In genomic region chr4:147863808-147864472, GRCh38 we compare ENCODE assay signal across 21 cellular contexts.
A peak's percentile ranks its signal among the peaks of the same experiment; 100 is the strongest.
DNase-seq lines count a peak whose midpoint lies in the region; ATAC-seq, FAIRE-seq and TF ChIP-seq lines count a peak whose summit lies in the region.
"Had no signal": no experiment of that assay in that cellular context is flagged by ENCODE, and none has a peak within 500 bp of the region (broad histone marks: within the 10 kb centered on the region; RNA-seq: fewer than 3 reads in every experiment).

No MANE protein-coding gene starts in this region.

- no peak overlapping the region for H3K4me3 ChIP-seq in GM23338
- H3K4me3 ChIP-seq in H1 (ENCODE audit: extremely low read depth in 1 of 4, insufficient read depth in 2 of 4, low read depth in 3 of 4, low read length in 4 of 4) = no peak overlapping the region
- no peak overlapping the region for H3K4me3 ChIP-seq in right cardiac atrium (ENCODE audit: low read length)
- H3K4me3 ChIP-seq: PC-9 had no signal

- H3K4me2 ChIP-seq in GM23338 = peak overlapping the region; percentile 56; the same call in 1 of the 2 replicates
- no peak overlapping the region for H3K4me2 ChIP-seq in H1 (ENCODE audit: insufficient read depth in 1 of 2, low read depth in 2 of 2, low read length in 2 of 2)
- H3K4me2 ChIP-seq: PC-9 had no signal

- no peaks in the 10 kb centered on the region for H3F3A ChIP-seq in GM23338 (replicated peaks; ENCODE audit: low read depth)

- H2BK5ac ChIP-seq in H1 (ENCODE audit: low read depth, low read length) = no peak overlapping the region

- POLR2A ChIA-PET in H1 (lab: Charles Lee; ENCODE audit: partially characterized antibody) = interaction anchor here (2.1 kb wide), 1 partner anchor 180 kb away, joined by 5 read pairs; the partner anchor contains the start of gene PRMT9
- POLR2A ChIA-PET in activated CD4-positive, alpha-beta memory T cell treated with anti-CD3 and anti-CD28 coated beads for 36 hours (lab: Charles Lee) = no interaction called here

- TF ChIP-seq POLR2A in H1 (IDR thresholded peaks at IDR 0.05; ENCODE audit: control extremely low read depth in 1 of 2, low read depth in 2 of 2, low read length in 2 of 2) = no peak

- TF ChIP-seq RAD21 in H1 (IDR thresholded peaks at IDR 0.05 in 1 of 2, conservative IDR thresholded peaks at IDR 0.05 in 1 of 2; ENCODE audit: low read depth in 2 of 2, low read length in 2 of 2) = no peak

- no peak overlapping the region for H4K5ac ChIP-seq in H1 (ENCODE audit: insufficient read length, low read depth, low read length)

- H3K79me2 ChIP-seq in GM23338 (replicated peaks; ENCODE audit: insufficient read depth) (no peaks in the 10 kb centered on the region), H1 (ENCODE audit: control insufficient read depth in 1 of 2, insufficient read depth in 2 of 2, low read length in 2 of 2) (no peaks in the 10 kb centered on the region)

- H4K20me1 ChIP-seq in GM23338 (replicated peaks; ENCODE audit: insufficient read depth) (no peaks in the 10 kb centered on the region), H1 (replicated peaks in 1 of 2; ENCODE audit: control insufficient read depth in 1 of 2, insufficient read depth in 2 of 2, low read length in 2 of 2) (peaks cover 0 to 1% of the 10 kb centered on the region in 2 experiments)

- no peak overlapping the region for H2BK15ac ChIP-seq in H1 (ENCODE audit: low read length)

- H4K91ac ChIP-seq in H1 (replicated peaks; ENCODE audit: insufficient read length, low read length) = no peak overlapping the region

- H3K23ac ChIP-seq in H1 (ENCODE audit: insufficient read length) = no peak overlapping the region

- ATAC-seq in GM23338 (no peak), right cardiac atrium (peak in 1 of 2 donors; percentile 20)

- H3K9me3 Mint-ChIP-seq in GM23338 = peaks cover 6% of the 10 kb centered on the region
- H3K9me3 Mint-ChIP-seq in activated CD4-positive, alpha-beta memory T cell treated with anti-CD3 and anti-CD28 coated beads for 36 hours = no peaks in the 10 kb centered on the region
- H3K9me3 Mint-ChIP-seq: brain had no signal

- H3K4me1 ChIP-seq in GM23338 (ENCODE audit: insufficient read depth) = peaks cover 28% of the 10 kb centered on the region
- peaks cover 2 to 19% (median 10%) of the 10 kb centered on the region in 4 experiments; a peak in 6 of 7 replicates for H3K4me1 ChIP-seq in H1 (replicated peaks in 1 of 4; ENCODE audit: control insufficient read depth in 3 of 4, insufficient read depth in 4 of 4, low read length in 3 of 4)
- peaks cover 3% of the 10 kb centered on the region for H3K4me1 ChIP-seq in right cardiac atrium (ENCODE audit: control insufficient read depth, insufficient read depth, low read length)
- H3K4me1 ChIP-seq: Caco-2 had no signal

- no peaks in the 10 kb centered on the region for H3K9me3 ChIP-seq in H1 (ENCODE audit: insufficient read depth in 2 of 2, low read depth in 1 of 2, low read length in 1 of 2)
- H3K9me3 ChIP-seq in right cardiac atrium (ENCODE audit: control insufficient read depth, low read length) = no peaks in the 10 kb centered on the region
- H3K9me3 ChIP-seq: Caco-2 had no signal

- no peak overlapping the region for H3K4ac ChIP-seq in H1 (replicated peaks; ENCODE audit: insufficient read length, low read depth, low read length)

- H3K27me3 ChIP-seq in GM23338 (ENCODE audit: insufficient read depth) (no peaks in the 10 kb centered on the region), H1 (replicated peaks in 1 of 4; ENCODE audit: control insufficient read depth in 3 of 4, extremely low read depth in 1 of 4, insufficient read depth in 3 of 4, low read length in 3 of 4) (no peaks in the 10 kb centered on the region), right cardiac atrium (ENCODE audit: control insufficient read depth, insufficient read depth) (no peaks in the 10 kb centered on the region)

- peaks cover 41% of the 10 kb centered on the region for H3K4me1 Mint-ChIP-seq in GM23338
- peaks cover 7% of the 10 kb centered on the region for H3K4me1 Mint-ChIP-seq in activated CD4-positive, alpha-beta memory T cell treated with anti-CD3 and anti-CD28 coated beads for 36 hours (ENCODE audit: low read depth)

- DNase-seq in GM23338 (ENCODE audit: low spot score) (no peak), H1 (ENCODE audit: low read depth in 1 of 2, low spot score in 2 of 2) (no peak), right cardiac atrium (peak in 2 of 3 donors; percentile 15 to 59), stromal cell of bone marrow (ENCODE audit: low read depth) (peak; percentile 28), COLO829 (ENCODE audit: low spot score) (no peak), posterior vena cava (ENCODE audit: low spot score) (no peak), NCI-H748 treated with DMSO at 0.1 percent for 48 hours (lab: John Stamatoyannopoulos, UW) (no peak)
- no peak for DNase-seq in activated CD4-positive, alpha-beta memory T cell treated with anti-CD3 and anti-CD28 coated beads for 36 hours
- DNase-seq: activated effector memory CD4-positive, alpha-beta T cell treated with anti-CD3 and anti-CD28 coated beads, Interleukin-2, amount 50 U/mL, for 16 hours; effector CD4-positive, alpha-beta T cell; GF-D8; Karpas-422; NCI-H1436 treated with DMSO at 0.1 percent for 48 hours; NCI-H510A; occipital lobe; PC-9; stimulated activated CD4-positive, alpha-beta T cell treated with anti-CD3 and anti-CD28 coated beads, Interleukin-12 subunit alpha, Interleukin-12 subunit beta, amount 100 ng/mL, for 4 hours; SW 1271; WERI-Rb-1 had no signal

- TF ChIP-seq CTCF in GM23338 (conservative IDR thresholded peaks at IDR 0.05; ENCODE audit: low read depth in 2 of 2) (no peak), H1 (IDR thresholded peaks at IDR 0.05; ENCODE audit: control extremely low read depth in 1 of 3, insufficient read depth in 1 of 3, low read depth in 1 of 3, low read length in 3 of 3) (no peak)

- H3K14ac ChIP-seq in H1 (ENCODE audit: insufficient read length) = no peak overlapping the region

- no peak overlapping the region for H3K9ac ChIP-seq in H1 (replicated peaks in 1 of 4; ENCODE audit: extremely low read depth in 1 of 4, low read depth in 3 of 4, low read length in 3 of 4)

- H4K8ac ChIP-seq in H1 (ENCODE audit: extremely low read depth, insufficient read depth, low read length) = no peak overlapping the region

- no peak overlapping the region for H2AK5ac ChIP-seq in H1 (ENCODE audit: low read depth, low read length)

- FAIRE-seq in H1 (lab: Jason Lieb, UNC) = no peak

- H3K79me1 ChIP-seq in H1 (ENCODE audit: low read depth, low read length) = no peaks in the 10 kb centered on the region

- H2BK12ac ChIP-seq in H1 (ENCODE audit: low read depth, low read length) = no peak overlapping the region

- H3K27ac ChIP-seq in GM23338 (ENCODE audit: low read depth) (no peak overlapping the region), H1 (ENCODE audit: low read depth, low read length) (no peak overlapping the region), right cardiac atrium (ENCODE audit: low read length) (no peak overlapping the region)
- H3K27ac ChIP-seq: PC-9, WERI-Rb-1 had no signal

- H3K36me3 ChIP-seq in GM23338 (ENCODE audit: insufficient read depth) (no peaks in the 10 kb centered on the region), H1 (ENCODE audit: control insufficient read depth in 2 of 4, insufficient read depth in 4 of 4, low read length in 3 of 4) (no peaks in the 10 kb centered on the region)

- CTCF ChIA-PET in H1 (lab: Charles Lee; ENCODE audit: partially characterized antibody) = interaction anchor here (0.6 to 5.3 kb wide), 10 partner anchors 16 to 315 kb away, joined by 3 to 93 read pairs (median 22); partner anchors contain the start of gene TMEM184C
- CTCF ChIA-PET in activated CD4-positive, alpha-beta memory T cell treated with anti-CD3 and anti-CD28 coated beads for 36 hours (lab: Charles Lee) = interaction anchor here (1.0 to 8.6 kb wide), 6 partner anchors 131 to 345 kb away, joined by 3 to 224 read pairs (median 32); partner anchors contain the start of genes ARHGAP10 and TMEM184C

- H3K27ac Mint-ChIP-seq in GM23338 = peak overlapping the region; percentile 59; the same call in 1 of the 2 replicates
- no peak overlapping the region for H3K27ac Mint-ChIP-seq in activated CD4-positive, alpha-beta memory T cell treated with anti-CD3 and anti-CD28 coated beads for 36 hours

- no peaks in the 10 kb centered on the region for H3K9me2 ChIP-seq in GM23338 (ENCODE audit: insufficient read depth)

- H2BK20ac ChIP-seq in H1 (ENCODE audit: low read length) = 0 out of 2 replicates have a peak overlapping the region, but pooled peaks have one; percentile 21

- 79% methylated on average over 10 of the region's 10 CpGs; no CpG with 5 or more reads in 1 of the 2 experiments for WGBS in H1 (ENCODE audit: extremely low coverage in 1 of 2, insufficient coverage in 1 of 2, insufficient read length in 1 of 2, insufficient replicate concordance in 2 of 2, low coverage in 1 of 2, low lambda C conversion rate in 2 of 2, missing lambda C conversion rate in 1 of 2), 2 experiments
- WGBS in right cardiac atrium = 53% methylated on average over 10 of the region's 10 CpGs

- no peak overlapping the region; the same call in 1 of the 2 replicates for H3K18ac ChIP-seq in H1 (ENCODE audit: extremely low read depth, low read length)

- H2BK120ac ChIP-seq in H1 (replicated peaks; ENCODE audit: low read depth, low read length) = no peak overlapping the region

- intact Hi-C loops in right cardiac atrium (cut with DNase I) = loop anchor here in 1 of 4 donors (10.0 kb wide), 1 partner anchor 129 kb away; the partner anchor contains the start of gene ARHGAP10
- intact Hi-C loops in posterior vena cava (cut with DNase I) = no loop called here
- intact Hi-C loops in activated CD4-positive, alpha-beta memory T cell treated with anti-CD3 and anti-CD28 coated beads for 36 hours (cut with micrococcal nuclease) = no loop called here

- H3K27me3 Mint-ChIP-seq in GM23338 (ENCODE audit: insufficient read depth, low read depth, poor library complexity) = peaks cover 5% of the 10 kb centered on the region
- H3K27me3 Mint-ChIP-seq in activated CD4-positive, alpha-beta memory T cell treated with anti-CD3 and anti-CD28 coated beads for 36 hours = no peaks in the 10 kb centered on the region

- peaks cover 26% of the 10 kb centered on the region for H3K36me3 Mint-ChIP-seq in GM23338 (ENCODE audit: low read depth)
- H3K36me3 Mint-ChIP-seq in activated CD4-positive, alpha-beta memory T cell treated with anti-CD3 and anti-CD28 coated beads for 36 hours = peaks cover 3% of the 10 kb centered on the region

- no peak overlapping the region for H2AFZ ChIP-seq in GM23338
- H2AFZ ChIP-seq in H1 (ENCODE audit: low read length) = no peak overlapping the region
- H2AFZ ChIP-seq: PC-9 had no signal

- no peaks in the 10 kb centered on the region for H3K23me2 ChIP-seq in H1 (ENCODE audit: low read depth, low read length)

- H3K4me3 Mint-ChIP-seq in GM23338 = no peak overlapping the region
- no peak overlapping the region for H3K4me3 Mint-ChIP-seq in activated CD4-positive, alpha-beta memory T cell treated with anti-CD3 and anti-CD28 coated beads for 36 hours
- H3K4me3 Mint-ChIP-seq: brain had no signal

- no peak overlapping the region for H3K56ac ChIP-seq in H1 (replicated peaks; ENCODE audit: insufficient read length, low read depth, low read length)

- TF ChIP-seq EP300 in H1 (IDR thresholded peaks at IDR 0.05; ENCODE audit: borderline replicate concordance in 1 of 2, low read depth in 2 of 2, low read length in 2 of 2) = no peak

TF ChIP-seq in GM23338, 12 proteins besides CTCF, POLR2A, EP300 and RAD21 (continues in another document):
- TF ChIP-seq NANOG (IDR thresholded peaks at IDR 0.05; ENCODE audit: borderline replicate concordance) = no peak

TF ChIP-seq in H1, 55 proteins besides CTCF, POLR2A, EP300 and RAD21 (continues in another document):
- no peak for TF ChIP-seq CHD2 (IDR thresholded peaks at IDR 0.05; ENCODE audit: low read length)

Comparison
In these comparisons a context has a peak if more than half of its experiments do, and no peak if none do; other contexts are left out.
1. DNase-seq: peak in right cardiac atrium (2 of 3) and stromal cell of bone marrow (single experiment); none in GM23338 (single experiment), H1 (0 of 2), COLO829 (single experiment), posterior vena cava (single experiment), NCI-H748 treated with DMSO at 0.1 percent for 48 hours (single experiment) and activated CD4-positive, alpha-beta memory T cell treated with anti-CD3 and anti-CD28 coated beads for 36 hours (single experiment).